Comparison of ENCODE assay signal across 7 cellular contexts in the genomic region with DNA sequence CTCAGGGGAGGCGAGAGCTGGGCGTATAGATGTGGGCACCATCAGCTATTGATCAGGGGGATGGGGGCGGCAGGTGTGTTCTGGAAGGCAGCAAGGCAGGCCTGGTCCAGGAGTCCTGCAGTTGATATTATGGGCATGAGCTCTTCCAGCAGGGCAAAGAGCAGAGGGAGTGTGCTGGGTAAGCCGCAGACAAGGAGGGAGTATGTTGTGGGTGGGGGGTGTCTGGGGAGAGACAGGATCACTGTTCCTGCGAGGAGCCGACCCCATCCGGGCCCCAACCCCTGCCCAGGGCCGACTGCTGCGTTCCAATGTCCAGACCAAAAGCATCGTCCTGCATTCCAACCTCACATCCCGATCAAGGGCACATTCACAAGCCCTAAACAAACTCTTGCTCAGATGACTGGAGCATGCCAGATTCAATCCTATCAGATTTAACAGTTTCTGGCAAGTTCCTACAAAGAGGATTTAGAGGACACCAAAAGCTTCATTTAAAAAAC. TPM values are rescaled to one million over a fixed set of nuclear protein-coding genes. Genes with fewer than 3 reads are reported as not detected.
DNase-seq lines count a peak whose midpoint lies in the region; TF ChIP-seq lines count a peak whose summit lies in the region.
"Had no signal": no experiment of that assay in that cellular context is flagged by ENCODE, and none has a peak within 500 bp of the region (broad histone marks: within the 10 kb centered on the region; RNA-seq: fewer than 3 reads in every experiment).

No MANE protein-coding gene starts in this region.

- peaks cover 18% of the 10 kb centered on the region for H4K20me1 ChIP-seq in neural progenitor cell (ENCODE audit: low read depth)

- no peak overlapping the region for H3K9ac ChIP-seq in neural progenitor cell

- H3K27ac ChIP-seq in cingulate gyrus (ENCODE audit: low read depth, low read length) (peak overlapping the region; percentile 39), neural progenitor cell (no peak overlapping the region)

- peak overlapping the region; percentile 62 for H3K4me2 ChIP-seq in neural progenitor cell

- H3K36me3 Mint-ChIP-seq in neural progenitor cell, result no peaks in the 10 kb centered on the region

- no peaks in the 10 kb centered on the region for H3K9me3 Mint-ChIP-seq in neural progenitor cell

- H3K79me2 ChIP-seq in neural progenitor cell (ENCODE audit: low read depth), result peaks cover 20% of the 10 kb centered on the region

- H3K9me3 ChIP-seq in BE2C (no peaks in the 10 kb centered on the region), neural progenitor cell (ENCODE audit: low read depth) (no peaks in the 10 kb centered on the region)

- H3K4me1 Mint-ChIP-seq in neural progenitor cell, result peaks cover 66% of the 10 kb centered on the region

- H3K4me3 Mint-ChIP-seq in neural progenitor cell, result peak overlapping the region; percentile 71

- peak overlapping the region; percentile 88 for H3K27ac Mint-ChIP-seq in neural progenitor cell

- TF ChIP-seq CTCF in BE2C (IDR thresholded peaks at IDR 0.05; ENCODE audit: low read depth, low read length), result no peak
- TF ChIP-seq CTCF in neural progenitor cell (IDR thresholded peaks at IDR 0.05), result no peak

- peak overlapping the region; percentile 51 for H3K4me3 ChIP-seq in BE2C (ENCODE audit: low read depth, low read length)
- H3K4me3 ChIP-seq in neural progenitor cell, result no peak overlapping the region

- H3K4me1 ChIP-seq in BE2C, result peaks cover 35% of the 10 kb centered on the region
- peaks cover 43% of the 10 kb centered on the region for H3K4me1 ChIP-seq in neural progenitor cell

- DNase-seq in BE2C (no peak), neural progenitor cell (ENCODE audit: low spot score) (peak; percentile 24), AG08395 (ENCODE audit: low spot score) (no peak), cerebellum (ENCODE audit: low spot score) (no peak)
- no peak for DNase-seq in effector CD8-positive, alpha-beta T cell (lab: John Stamatoyannopoulos, UW)
- DNase-seq: NK-92 treated with Interleukin-12 subunit alpha and Interleukin-12 subunit beta, amount 100 ng/mL, for 24 hours had no signal

- no peak overlapping the region for H2AFZ ChIP-seq in neural progenitor cell (replicated peaks)

- H3F3A ChIP-seq in neural progenitor cell (ENCODE audit: low read depth), result peaks cover 28% of the 10 kb centered on the region

- peaks cover 3% of the 10 kb centered on the region; the same call in 1 of the 2 replicates for H3K36me3 ChIP-seq in BE2C
- no peaks in the 10 kb centered on the region for H3K36me3 ChIP-seq in neural progenitor cell

- no peaks in the 10 kb centered on the region for H3K27me3 ChIP-seq in BE2C
- no peaks in the 10 kb centered on the region for H3K27me3 ChIP-seq in neural progenitor cell

- H3K27me3 Mint-ChIP-seq in neural progenitor cell (ENCODE audit: insufficient read depth, low read depth), result peaks cover 7% of the 10 kb centered on the region

RNA-seq across cellular contexts. Expression of gene MXRA7, which starts 9.2 kb away (rescaled TPM):
- polyA plus RNA-seq in BE2C (2012; ENCODE audit: insufficient read depth, insufficient read length, low read depth), result 240 TPM
- total RNA-seq in neural progenitor cell (ENCODE audit: low replicate concordance), result 54.6 and 55.4 TPM in 2 replicates
- total RNA-seq in cerebellum, result 56.8 TPM

RNA-seq across cellular contexts. Expression of gene JMJD6, which starts 24.9 kb away (rescaled TPM):
- 93.3 TPM for polyA plus RNA-seq in BE2C (2012; ENCODE audit: insufficient read depth, insufficient read length, low read depth)
- 8.7 and 11.6 TPM in 2 replicates for total RNA-seq in neural progenitor cell (ENCODE audit: low replicate concordance)
- 20.1 TPM for total RNA-seq in cerebellum

RNA-seq across cellular contexts. Expression of gene METTL23, which starts 25.1 kb away (rescaled TPM):
- polyA plus RNA-seq in BE2C (2012; ENCODE audit: insufficient read depth, insufficient read length, low read depth), result 18.0 TPM
- 38.1 and 40.4 TPM in 2 replicates for total RNA-seq in neural progenitor cell (ENCODE audit: low replicate concordance)
- total RNA-seq in cerebellum, result 11.1 TPM

RNA-seq across cellular contexts. Expression of gene SRSF2, which starts 35.6 kb away (rescaled TPM):
- 297 TPM for polyA plus RNA-seq in BE2C (2012; ENCODE audit: insufficient read depth, insufficient read length, low read depth)
- total RNA-seq in neural progenitor cell (ENCODE audit: low replicate concordance) (329 and 333 TPM in 2 replicates), cerebellum (114 TPM)

RNA-seq across cellular contexts. Expression of gene MFSD11, which starts 36.4 kb away (rescaled TPM):
- polyA plus RNA-seq in BE2C (2012; ENCODE audit: insufficient read depth, insufficient read length, low read depth), result 7.5 TPM
- total RNA-seq in neural progenitor cell (ENCODE audit: low replicate concordance) (22.5 and 25.7 TPM in 2 replicates), cerebellum (63.4 TPM)
